Comparison of ENCODE assay signal across 1 cellular context in genomic region chr16:28110074-28110473, GRCh38.
TF ChIP-seq lines count a peak whose summit lies in the region.

No MANE protein-coding gene starts in this region.

TF ChIP-seq in K562, 482 proteins besides CTCF, POLR2A, EP300 and RAD21 (continued from another document):
- TF ChIP-seq NR2C2 (CRISPR knock-in tag; IDR thresholded peaks at IDR 0.05), result no peak
- TF ChIP-seq NR2C2 (tag; IDR thresholded peaks at IDR 0.05), result 0 out of 2 replicates have a peak, but pooled peaks have one; percentile 1
- 0 out of 2 replicates have a peak, but pooled peaks have one; percentile 9 for TF ChIP-seq SMAD4 (CRISPR knock-in tag; conservative IDR thresholded peaks at IDR 0.05)
- no peak for TF ChIP-seq GATA2 (CRISPR knock-in tag; IDR thresholded peaks at IDR 0.05)
- TF ChIP-seq EP400 (IDR thresholded peaks at IDR 0.05), result 0 out of 2 replicates have a peak, but pooled peaks have one; percentile 8
- TF ChIP-seq MAX (CRISPR knock-in tag; IDR thresholded peaks at IDR 0.05), result peak; percentile 42; the same call in 1 of the 2 replicates
